8 cellular contexts compared by ENCODE assay signal in genomic region chr1:63368131-63368530, GRCh38. TPM values are rescaled to one million over a fixed set of nuclear protein-coding genes. Genes with fewer than 3 reads are reported as not detected.
DNase-seq lines count a peak whose midpoint lies in the region; ATAC-seq and TF ChIP-seq lines count a peak whose summit lies in the region.

No MANE protein-coding gene starts in this region.

- H3K9me3 ChIP-seq in HEK293 (ENCODE audit: control insufficient read depth, insufficient read depth, low read depth, low read length) (no peaks in the 10 kb centered on the region), gastrocnemius medialis (no peaks in the 10 kb centered on the region)

- H3K4me1 ChIP-seq in HEK293 (ENCODE audit: control insufficient read depth, insufficient read depth, low read length) (no peaks in the 10 kb centered on the region), gastrocnemius medialis (peaks cover 5 to 9% of the 10 kb centered on the region in 2 donors)

- peaks cover 7 to 22% of the 10 kb centered on the region in 2 experiments for H3K36me3 ChIP-seq in HEK293 (ENCODE audit: control insufficient read depth in 2 of 2, insufficient read depth in 1 of 2, low read length in 2 of 2)
- H3K36me3 ChIP-seq in gastrocnemius medialis, result peaks cover 0 to 14% of the 10 kb centered on the region in 2 donors

- no peak for ATAC-seq in gastrocnemius medialis

- in situ Hi-C loops in gastrocnemius medialis (cut with MboI; ENCODE audit: low sequenced_read_pairs in 4 of 4), result no loop called here

- H3K4me3 ChIP-seq in GM12864 (ENCODE audit: low read depth, low read length), result peak overlapping the region; percentile 79
- peak overlapping the region; percentile 92 for H3K4me3 ChIP-seq in HEK293 (ENCODE audit: low read depth, low read length)
- H3K4me3 ChIP-seq in fibroblast of mammary gland (ENCODE audit: control insufficient read depth, low read depth, low read length), result peak overlapping the region; percentile 90
- peak overlapping the region; percentile 81 to 95 (median 88) for H3K4me3 ChIP-seq in gastrocnemius medialis

- POLR2A ChIA-PET in HEK293 (lab: Yijun Ruan, JAX), result interaction anchor here (0.7 to 1.0 kb wide), 3 partner anchors 30 to 44 kb away, joined by 3 to 4 read pairs (median 3); no protein-coding TSS in a partner anchor

- intact Hi-C loops in gastrocnemius medialis (cut with DNase I; ENCODE audit: low total_unique reads), result loop anchor here (5.0 to 10.0 kb wide), 5 partner anchors 41 to 933 kb away; partner anchors contain the start of genes EFCAB7, ITGB3BP, PGM1 and USP1

- CTCF ChIA-PET in HEK293 (lab: Yijun Ruan, JAX), result interaction anchor here (0.7 to 0.9 kb wide), 2 partner anchors 12 to 73 kb away, joined by 3 read pairs; no protein-coding TSS in a partner anchor

- DNase-seq in GM12864 (ENCODE audit: low read depth), result no peak
- peak; percentile 16 for DNase-seq in SW480 (ENCODE audit: low spot score)
- DNase-seq in fibroblast of mammary gland (ENCODE audit: low read depth), result no peak
- no peak for DNase-seq in gastrocnemius medialis
- DNase-seq in SW 1271 (lab: John Stamatoyannopoulos, UW), result no peak
- no peak for DNase-seq in amygdala (lab: John Stamatoyannopoulos, UW)
- DNase-seq in stimulated activated CD4-positive, alpha-beta T cell treated with anti-CD3 and anti-CD28 coated beads, Interleukin-1b, Interleukin-23, amount 100 ng/mL, for 48 hours, result no peak

- TF ChIP-seq POLR2A in gastrocnemius medialis (IDR thresholded peaks at IDR 0.05), result no peak

- TF ChIP-seq CTCF in GM12864 (IDR thresholded peaks at IDR 0.05; ENCODE audit: low read depth, low read length, missing control alignments), result no peak
- no peak for TF ChIP-seq CTCF in HEK293 (tag by site-specific recombination; IDR thresholded peaks at IDR 0.05)
- TF ChIP-seq CTCF in fibroblast of mammary gland (conservative IDR thresholded peaks at IDR 0.05; ENCODE audit: control insufficient read depth, insufficient read depth, low read depth, low read length), result no peak
- TF ChIP-seq CTCF in gastrocnemius medialis (IDR thresholded peaks at IDR 0.05 in 4 of 5, conservative IDR thresholded peaks at IDR 0.05 in 1 of 5), result no peak

- no peaks in the 10 kb centered on the region for H3K27me3 ChIP-seq in gastrocnemius medialis

- peak overlapping the region; percentile 63; the same call in 1 of the 2 replicates for H3K27ac ChIP-seq in HEK293 (ENCODE audit: extremely low read depth, low read depth, low read length)
- peak overlapping the region; percentile 86 to 91 (median 90) for H3K27ac ChIP-seq in gastrocnemius medialis

TF ChIP-seq in HEK293, 187 proteins besides CTCF, POLR2A, EP300 and RAD21:
- TF ChIP-seq ZNF747 (tag by site-specific recombination; IDR thresholded peaks at IDR 0.05), result no peak
- no peak for TF ChIP-seq ZNF112 (tag by site-specific recombination; IDR thresholded peaks at IDR 0.05)
- TF ChIP-seq, protein P1, sequence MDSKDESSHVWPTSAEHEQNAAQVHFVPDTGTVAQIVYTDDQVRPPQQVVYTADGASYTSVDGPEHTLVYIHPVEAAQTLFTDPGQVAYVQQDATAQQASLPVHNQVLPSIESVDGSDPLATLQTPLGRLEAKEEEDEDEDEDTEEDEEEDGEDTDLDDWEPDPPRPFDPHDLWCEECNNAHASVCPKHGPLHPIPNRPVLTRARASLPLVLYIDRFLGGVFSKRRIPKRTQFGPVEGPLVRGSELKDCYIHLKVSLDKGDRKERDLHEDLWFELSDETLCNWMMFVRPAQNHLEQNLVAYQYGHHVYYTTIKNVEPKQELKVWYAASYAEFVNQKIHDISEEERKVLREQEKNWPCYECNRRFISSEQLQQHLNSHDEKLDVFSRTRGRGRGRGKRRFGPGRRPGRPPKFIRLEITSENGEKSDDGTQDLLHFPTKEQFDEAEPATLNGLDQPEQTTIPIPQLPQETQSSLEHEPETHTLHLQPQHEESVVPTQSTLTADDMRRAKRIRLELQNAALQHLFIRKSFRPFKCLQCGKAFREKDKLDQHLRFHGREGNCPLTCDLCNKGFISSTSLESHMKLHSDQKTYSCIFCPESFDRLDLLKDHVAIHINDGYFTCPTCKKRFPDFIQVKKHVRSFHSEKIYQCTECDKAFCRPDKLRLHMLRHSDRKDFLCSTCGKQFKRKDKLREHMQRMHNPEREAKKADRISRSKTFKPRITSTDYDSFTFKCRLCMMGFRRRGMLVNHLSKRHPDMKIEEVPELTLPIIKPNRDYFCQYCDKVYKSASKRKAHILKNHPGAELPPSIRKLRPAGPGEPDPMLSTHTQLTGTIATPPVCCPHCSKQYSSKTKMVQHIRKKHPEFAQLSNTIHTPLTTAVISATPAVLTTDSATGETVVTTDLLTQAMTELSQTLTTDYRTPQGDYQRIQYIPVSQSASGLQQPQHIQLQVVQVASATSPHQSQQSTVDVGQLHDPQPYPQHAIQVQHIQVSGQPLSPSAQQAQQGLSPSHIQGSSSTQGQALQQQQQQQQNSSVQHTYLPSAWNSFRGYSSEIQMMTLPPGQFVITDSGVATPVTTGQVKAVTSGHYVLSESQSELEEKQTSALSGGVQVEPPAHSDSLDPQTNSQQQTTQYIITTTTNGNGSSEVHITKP (tag by site-specific recombination; IDR thresholded peaks at IDR 0.05), result no peak
- TF ChIP-seq ZNF335 (tag by site-specific recombination; conservative IDR thresholded peaks at IDR 0.05), result peak; percentile 34
- TF ChIP-seq ZNF600 (tag by site-specific recombination; IDR thresholded peaks at IDR 0.05), result no peak
- TF ChIP-seq SCRT2 (tag by site-specific recombination; IDR thresholded peaks at IDR 0.05), result peak; percentile 46; the same call in 1 of the 2 replicates

RNA-seq across cellular contexts. Expression of gene ALG6, which starts 0.7 kb away (rescaled TPM):
- 1 to 10 TPM; 2.3 to 9.5 (median 5.7) TPM for total RNA-seq in gastrocnemius medialis

RNA-seq across cellular contexts. Expression of gene FOXD3, which starts 45.8 kb away (rescaled TPM):
- total RNA-seq in gastrocnemius medialis, result under 1 TPM; 0.22 to 0.97 (median 0.58) TPM
